19 cellular contexts compared by ENCODE assay signal in genomic region chr2:31475692-31476091, GRCh38.
DNase-seq lines count a peak whose midpoint lies in the region; ATAC-seq and TF ChIP-seq lines count a peak whose summit lies in the region.
"Had no signal": no experiment of that assay in that cellular context is flagged by ENCODE, and none has a peak within 500 bp of the region (broad histone marks: within the 10 kb centered on the region; RNA-seq: fewer than 3 reads in every experiment).

No MANE protein-coding gene starts in this region.

- no peaks in the 10 kb centered on the region for H3K27me3 ChIP-seq in osteoblast (ENCODE audit: insufficient read depth, low read length)
- H3K27me3 ChIP-seq: esophagus muscularis mucosa, transverse colon had no signal

- no peak overlapping the region for H3K27ac ChIP-seq in osteoblast (ENCODE audit: low read depth, low read length)
- H3K27ac ChIP-seq: C4-2B, esophagus muscularis mucosa, transverse colon had no signal

- no peak overlapping the region for H3K4me3 ChIP-seq in osteoblast (ENCODE audit: insufficient read depth, low read length)
- H3K4me3 ChIP-seq: esophagus muscularis mucosa, transverse colon had no signal

- no peaks in the 10 kb centered on the region for H3K79me2 ChIP-seq in osteoblast (ENCODE audit: insufficient read depth, low read length)

- no peaks in the 10 kb centered on the region for H4K20me1 ChIP-seq in osteoblast (ENCODE audit: insufficient read depth, low read length)

- no peak overlapping the region for H2AFZ ChIP-seq in osteoblast (ENCODE audit: low read length)

- H3K9me3 ChIP-seq in osteoblast (ENCODE audit: low read depth, low read length): no peaks in the 10 kb centered on the region
- H3K9me3 ChIP-seq: esophagus muscularis mucosa, transverse colon had no signal

- peak; percentile 2 for DNase-seq in COR-L47 (lab: John Stamatoyannopoulos, UW)
- DNase-seq in RPMI7951 (ENCODE audit: low read depth): peak; percentile 29
- peak; percentile 80 for DNase-seq in fibroblast of gingiva (ENCODE audit: low read depth)
- peak; percentile 53 for DNase-seq in osteoblast (ENCODE audit: insufficient read length, low spot score, missing footprints)
- DNase-seq in omental fat pad (ENCODE audit: low spot score): no peak
- DNase-seq in NCI-H526 treated with DMSO at 0.1 percent for 48 hours (lab: John Stamatoyannopoulos, UW): no peak
- no peak for DNase-seq in NOMO-1 (lab: John Stamatoyannopoulos, UW; ENCODE audit: unreplicated experiment in 2 of 2)
- DNase-seq: activated naive CD8-positive, alpha-beta T cell treated with anti-CD3 and anti-CD28 coated beads for 36 hours; activated T-cell treated with anti-CD3 and anti-CD28 coated beads, Interleukin-2, amount 50 U/mL, for 1 hour; immature natural killer cell; Kasumi-1; NCI-H1694 treated with DMSO at 0.1 percent for 48 hours; NCI-H510A; posterior cingulate gyrus; T-helper 2 cell; transverse colon had no signal

- no peak for TF ChIP-seq CTCF in osteoblast (IDR thresholded peaks at IDR 0.05; ENCODE audit: extremely low read depth, low read depth, low read length)
- TF ChIP-seq CTCF in omental fat pad (IDR thresholded peaks at IDR 0.05): no peak

- no peak for ATAC-seq in omental fat pad (ENCODE audit: low FRiP score)
- ATAC-seq in GM19328 (IDR thresholded peaks at IDR 0.05; ENCODE audit: unreplicated experiment): no peak

- H3K4me1 ChIP-seq in osteoblast (ENCODE audit: insufficient read depth, low read length): peaks cover 21% of the 10 kb centered on the region
- H3K4me1 ChIP-seq: esophagus muscularis mucosa, transverse colon had no signal

- H3K36me3 ChIP-seq in osteoblast (ENCODE audit: insufficient read depth, low read length): no peaks in the 10 kb centered on the region
- H3K36me3 ChIP-seq: esophagus muscularis mucosa, transverse colon had no signal

- peak overlapping the region; percentile 47 for H3K4me2 ChIP-seq in osteoblast (ENCODE audit: insufficient read depth, low read length)

Comparison
In these comparisons a context has a peak if more than half of its experiments do, and no peak if none do; other contexts are left out.
1. DNase-seq: peak in COR-L47 (single experiment), RPMI7951 (single experiment), fibroblast of gingiva (single experiment) and osteoblast (single experiment); none in omental fat pad (single experiment), NCI-H526 treated with DMSO at 0.1 percent for 48 hours (single experiment) and NOMO-1 (0 of 2).